ENCODE assay signal across 2 cellular contexts in genomic region chr17:82128287-82128686, GRCh38.
TF ChIP-seq lines count a peak whose summit lies in the region.

No MANE protein-coding gene starts in this region.

TF ChIP-seq in HepG2, 621 proteins besides CTCF, POLR2A, EP300 and RAD21 (continued from another document):
- TF ChIP-seq ZNF276 (CRISPR knock-in tag; IDR thresholded peaks at IDR 0.05; ENCODE audit: low read depth) (no peak), NFATC3 (CRISPR knock-in tag; IDR thresholded peaks at IDR 0.05) (no peak), FOXO1 (CRISPR knock-in tag; IDR thresholded peaks at IDR 0.05) (no peak), CHCHD3 (CRISPR knock-in tag; IDR thresholded peaks at IDR 0.05) (no peak), NFYC (CRISPR knock-in tag; IDR thresholded peaks at IDR 0.05) (no peak), POGK (CRISPR knock-in tag; conservative IDR thresholded peaks at IDR 0.05) (no peak), ZNF430 (CRISPR knock-in tag; IDR thresholded peaks at IDR 0.05) (no peak), EEA1 (CRISPR knock-in tag; IDR thresholded peaks at IDR 0.05; ENCODE audit: borderline replicate concordance) (no peak), PHF21A (CRISPR knock-in tag; IDR thresholded peaks at IDR 0.05) (no peak), ZNF674 (CRISPR knock-in tag; IDR thresholded peaks at IDR 0.05; ENCODE audit: low read depth) (no peak), HNRNPK (IDR thresholded peaks at IDR 0.05; ENCODE audit: low read depth, low read length, poor library complexity, severe bottlenecking) (no peak)

TF ChIP-seq in GM23338, 12 proteins besides CTCF, POLR2A, EP300 and RAD21:
- no peak for TF ChIP-seq REST (IDR thresholded peaks at IDR 0.05; ENCODE audit: unreplicated experiment)
- no peak for TF ChIP-seq ETS1 (IDR thresholded peaks at IDR 0.05)
- no peak for TF ChIP-seq CREB1 (CRISPR knock-in tag; IDR thresholded peaks at IDR 0.05; ENCODE audit: low read depth)
- no peak for TF ChIP-seq STAT1 (IDR thresholded peaks at IDR 0.05; ENCODE audit: unreplicated experiment)
- no peak for TF ChIP-seq ZNF114 (CRISPR knock-in tag; IDR thresholded peaks at IDR 0.05)
- no peak for TF ChIP-seq EZH2 (IDR thresholded peaks at IDR 0.05; ENCODE audit: low read depth, unreplicated experiment)
- TF ChIP-seq NANOG (IDR thresholded peaks at IDR 0.05; ENCODE audit: borderline replicate concordance): no peak
- no peak for TF ChIP-seq ZNF462 (CRISPR knock-in tag; IDR thresholded peaks at IDR 0.05)
- TF ChIP-seq EZH2phosphoT487 (IDR thresholded peaks at IDR 0.05; ENCODE audit: unreplicated experiment): no peak
